In genomic region chr15:48925714-48926223, GRCh38 we compare ENCODE assay signal across 1 cellular context.
TF ChIP-seq lines count a peak whose summit lies in the region.

No MANE protein-coding gene starts in this region.

TF ChIP-seq in K562, 482 proteins besides CTCF, POLR2A, EP300 and RAD21 (continues in another document):
- TF ChIP-seq MGA (IDR thresholded peaks at IDR 0.05) (no peak), KAT7 (CRISPR knock-in tag; IDR thresholded peaks at IDR 0.05; ENCODE audit: borderline replicate concordance) (no peak), ZBTB33 (CRISPR knock-in tag; IDR thresholded peaks at IDR 0.05) (no peak), CHD4 (IDR thresholded peaks at IDR 0.05; ENCODE audit: insufficient read depth, insufficient replicate concordance, low read depth, low read length, poor library complexity, severe bottlenecking) (no peak), ELF1 (tag; IDR thresholded peaks at IDR 0.05) (no peak), AFF1 (IDR thresholded peaks at IDR 0.05; ENCODE audit: low read depth in 1 of 2, partially characterized antibody in 2 of 2) (peak in 1 of 2 experiments; percentile 73), ZBTB26 (CRISPR knock-in tag; IDR thresholded peaks at IDR 0.05) (no peak), ZNF277 (CRISPR knock-in tag; IDR thresholded peaks at IDR 0.05; ENCODE audit: borderline replicate concordance) (no peak), ELF4 (CRISPR knock-in tag; IDR thresholded peaks at IDR 0.05) (0 out of 2 replicates have a peak, but pooled peaks have one; percentile 61), BRD9 (IDR thresholded peaks at IDR 0.05; ENCODE audit: low read depth, partially characterized antibody) (peak; percentile 37), GATAD2A (IDR thresholded peaks at IDR 0.05) (0 out of 2 replicates have a peak, but pooled peaks have one; percentile 16), SMAD1 (IDR thresholded peaks at IDR 0.05; ENCODE audit: low read depth, low read length, partially characterized antibody) (no peak), STAT6 (CRISPR knock-in tag; IDR thresholded peaks at IDR 0.05) (no peak), ASH1L (IDR thresholded peaks at IDR 0.05; ENCODE audit: borderline replicate concordance, low read depth, partially characterized antibody) (no peak), ARID1B (IDR thresholded peaks at IDR 0.05) (peak; percentile 86), ZNF3 (CRISPR knock-in tag; IDR thresholded peaks at IDR 0.05) (no peak), JUNB (CRISPR knock-in tag; conservative IDR thresholded peaks at IDR 0.05) (peak; percentile 78; the same call in 1 of the 2 replicates), ZBTB17 (CRISPR knock-in tag; IDR thresholded peaks at IDR 0.05) (peak; percentile 67; the same call in 1 of the 2 replicates), JUND (IDR thresholded peaks at IDR 0.05; ENCODE audit: borderline replicate concordance, low read depth, low read length) (peak; percentile 99), JUND (tag; IDR thresholded peaks at IDR 0.05; ENCODE audit: borderline replicate concordance, low read depth, low read length) (peak; percentile 98), RCOR1 (IDR thresholded peaks at IDR 0.05; ENCODE audit: borderline replicate concordance in 1 of 2, low read depth in 2 of 2, low read length in 2 of 2) (peak in 1 of 2 experiments; percentile 86; a peak in 1 of 4 replicates), CREBBP (IDR thresholded peaks at IDR 0.05; ENCODE audit: low read depth, low read length) (no peak), IRF1 (CRISPR knock-in tag; IDR thresholded peaks at IDR 0.05; ENCODE audit: borderline replicate concordance) (no peak), ZNF23 (CRISPR knock-in tag; IDR thresholded peaks at IDR 0.05) (no peak), GABPB1 (CRISPR knock-in tag; IDR thresholded peaks at IDR 0.05) (no peak), DNMT1 (IDR thresholded peaks at IDR 0.05) (no peak), MED1 (CRISPR knock-in tag; IDR thresholded peaks at IDR 0.05; ENCODE audit: borderline replicate concordance) (no peak), HNRNPL (IDR thresholded peaks at IDR 0.05; ENCODE audit: low read depth, low read length) (no peak), CSDE1 (IDR thresholded peaks at IDR 0.05) (no peak), ZNF717 (CRISPR knock-in tag; IDR thresholded peaks at IDR 0.05) (no peak), E2F6 (IDR thresholded peaks at IDR 0.05; ENCODE audit: borderline replicate concordance in 1 of 2, extremely low read depth in 1 of 2, insufficient read depth in 1 of 2, insufficient read length in 1 of 2, low read depth in 1 of 2, low read length in 1 of 2, poor library complexity in 1 of 2, severe bottlenecking in 1 of 2) (no peak)
